In the genomic region with DNA sequence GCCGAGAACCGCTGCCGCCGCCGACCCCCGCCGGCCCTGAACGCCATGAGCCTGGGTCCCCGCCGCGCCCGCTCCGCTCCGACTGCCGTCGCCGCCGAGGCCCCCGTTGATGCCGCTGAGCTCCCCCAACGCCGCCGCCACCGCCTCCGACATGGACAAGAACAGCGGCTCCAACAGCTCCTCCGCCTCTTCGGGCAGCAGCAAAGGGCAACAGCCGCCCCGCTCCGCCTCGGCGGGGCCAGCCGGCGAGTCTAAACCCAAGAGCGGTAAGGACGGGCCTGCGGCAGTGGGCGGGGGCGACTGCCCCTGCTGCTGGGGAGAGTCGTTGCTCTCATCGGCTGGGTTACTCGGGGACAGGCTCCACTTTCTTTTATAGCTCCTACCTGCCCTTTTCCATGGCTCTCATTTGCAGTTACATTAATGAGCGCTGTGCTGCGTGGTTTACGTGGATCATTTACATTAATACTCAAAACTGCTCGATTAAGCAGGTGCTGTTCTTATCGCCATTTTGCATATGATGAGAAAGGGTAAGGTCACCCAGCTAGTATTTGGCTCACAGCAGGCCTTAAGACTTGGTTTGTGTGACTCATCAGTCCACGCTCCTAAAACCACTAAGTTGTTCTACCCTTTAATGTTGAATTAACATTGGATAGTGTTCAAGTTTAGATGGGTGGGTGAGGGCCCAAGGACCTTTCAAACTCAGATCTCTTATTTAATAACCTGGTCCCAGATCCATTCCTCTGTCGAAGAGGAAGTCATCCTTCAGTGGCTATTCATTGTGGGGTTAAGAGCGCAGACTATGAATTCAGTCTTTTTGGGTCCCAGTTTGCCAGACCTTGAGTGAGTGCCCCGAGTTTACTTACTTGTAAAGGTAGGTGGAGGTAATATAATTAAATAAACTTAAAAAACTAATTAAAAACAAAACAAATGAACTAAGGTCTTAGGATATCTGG, we compare ENCODE assay signal across 8 cellular contexts. TPM values are rescaled to one million over a fixed set of nuclear protein-coding genes. Genes with fewer than 3 reads are reported as not detected.
DNase-seq lines count a peak whose midpoint lies in the region; ATAC-seq and TF ChIP-seq lines count a peak whose summit lies in the region.

No MANE protein-coding gene starts in this region.

- peak overlapping the region; percentile 87 for H3K27ac ChIP-seq in substantia nigra (ENCODE audit: low read depth, low read length, poor library complexity, severe bottlenecking)

- peak overlapping the region; percentile 95 for H3K4me3 Mint-ChIP-seq in endothelial cell (ENCODE audit: unreplicated experiment)

- H3K36me3 Mint-ChIP-seq in endothelial cell (ENCODE audit: low read depth, unreplicated experiment), result peaks cover 3% of the 10 kb centered on the region

- peak; percentile 24 for DNase-seq in NCI-H2196 (lab: John Stamatoyannopoulos, UW; ENCODE audit: unreplicated experiment)
- no peak for DNase-seq in NCI-H2196 treated with DMSO at 0.1 percent for 48 hours (lab: John Stamatoyannopoulos, UW; ENCODE audit: unreplicated experiment)
- DNase-seq in NCI-H526 (lab: John Stamatoyannopoulos, UW), result peak; percentile 64 to 71
- DNase-seq in activated CD8-positive, alpha-beta memory T cell treated with anti-CD3 and anti-CD28 coated beads for 24 hours, result peak; percentile 82
- DNase-seq in endothelial cell (ENCODE audit: low spot score), result peak; percentile 60
- DNase-seq in myocyte (ENCODE audit: low read depth), result peak; percentile 63
- DNase-seq in substantia nigra (lab: John Stamatoyannopoulos, UW), result peak in 13 of 49 donors; percentile 15 to 61 (median 32)

- H3K9me3 Mint-ChIP-seq in endothelial cell (ENCODE audit: unreplicated experiment), result no peaks in the 10 kb centered on the region

- H3K27ac Mint-ChIP-seq in endothelial cell (ENCODE audit: unreplicated experiment), result peak overlapping the region; percentile 67

- ATAC-seq in HG02885 (IDR thresholded peaks at IDR 0.05; ENCODE audit: poor library complexity, unreplicated experiment), result peak; percentile 31

- no peak for TF ChIP-seq CTCF in endothelial cell (IDR thresholded peaks at IDR 0.05; ENCODE audit: unreplicated experiment)

- peaks cover 4% of the 10 kb centered on the region for H3K27me3 Mint-ChIP-seq in endothelial cell (ENCODE audit: unreplicated experiment)

- peaks cover 33% of the 10 kb centered on the region for H3K4me1 Mint-ChIP-seq in endothelial cell (ENCODE audit: unreplicated experiment)

RNA-seq across cellular contexts. Expression of gene RNF10, which starts 0.8 kb away (rescaled TPM):
- total RNA-seq in endothelial cell (ENCODE audit: unreplicated experiment) (157 TPM), myocyte (89.2 and 109 TPM in 2 replicates)
- 229 TPM for polyA plus RNA-seq in myocyte (2012)

RNA-seq across cellular contexts. Expression of gene COQ5, which starts 6.0 kb away (rescaled TPM):
- total RNA-seq in endothelial cell (ENCODE audit: unreplicated experiment) (27.2 TPM), myocyte (28.6 and 30.5 TPM in 2 replicates)
- 48.2 TPM for polyA plus RNA-seq in myocyte (2012)

RNA-seq across cellular contexts. Expression of gene DYNLL1, which starts 39.1 kb away (rescaled TPM):
- 392 TPM for total RNA-seq in endothelial cell (ENCODE audit: unreplicated experiment)
- total RNA-seq in myocyte, result 329 and 397 TPM in 2 replicates
- 759 TPM for polyA plus RNA-seq in myocyte (2012)

RNA-seq across cellular contexts. Expression of gene POP5, which starts 46.2 kb away (rescaled TPM):
- 17.8 TPM for total RNA-seq in endothelial cell (ENCODE audit: unreplicated experiment)
- 23.8 and 29.6 TPM in 2 replicates for total RNA-seq in myocyte
- polyA plus RNA-seq in myocyte (2012), result 71.5 TPM
